13 cellular contexts compared by ENCODE assay signal in genomic region chr19:1232231-1232637, GRCh38. TPM values are rescaled to one million over a fixed set of nuclear protein-coding genes. Genes with fewer than 3 reads are reported as not detected.
DNase-seq lines count a peak whose midpoint lies in the region; ATAC-seq and TF ChIP-seq lines count a peak whose summit lies in the region.
"Had no signal": no experiment of that assay in that cellular context is flagged by ENCODE, and none has a peak within 500 bp of the region (broad histone marks: within the 10 kb centered on the region; RNA-seq: fewer than 3 reads in every experiment).

No MANE protein-coding gene starts in this region.

- H3K4me1 ChIP-seq in mesenchymal stem cell (ENCODE audit: control insufficient read depth, insufficient read depth, low read depth, low read length) (peaks cover 40% of the 10 kb centered on the region), upper lobe of right lung (peaks cover 27% of the 10 kb centered on the region), prostate gland (replicated peaks) (peaks cover 4% of the 10 kb centered on the region)

- H3K36me3 Mint-ChIP-seq in activated T-cell treated with anti-CD3 and anti-CD28 coated beads, Interleukin-2, amount 50 U/mL, for 24 hours (ENCODE audit: low read depth), result peaks cover 6% of the 10 kb centered on the region
- H3K36me3 Mint-ChIP-seq in activated T-cell treated with anti-CD3 and anti-CD28 coated beads, Interleukin-2, amount 50 U/mL, for 4 hours (ENCODE audit: insufficient read depth), result no peaks in the 10 kb centered on the region

- no peak for TF ChIP-seq POLR2A in prostate gland (IDR thresholded peaks at IDR 0.05)

- 79% methylated on average over 5 of the region's 5 CpGs for WGBS in mesenchymal stem cell
- WGBS in prostate gland, result 78% methylated on average over 5 of the region's 5 CpGs

- H3K27ac ChIP-seq in mesenchymal stem cell (ENCODE audit: low read length, poor library complexity, severe bottlenecking), result peak overlapping the region; percentile 13
- H3K27ac ChIP-seq in upper lobe of right lung, result peak overlapping the region; percentile 18
- H3K27ac ChIP-seq in prostate gland, result no peak overlapping the region

- peak overlapping the region in 1 of 2 experiments; percentile 47 for H3K23ac ChIP-seq in mesenchymal stem cell (ENCODE audit: low read length in 2 of 2)

- no peak overlapping the region for H2BK5ac ChIP-seq in mesenchymal stem cell (ENCODE audit: low read depth, low read length, poor library complexity, severe bottlenecking)

- peak overlapping the region; percentile 61 for H3K27ac Mint-ChIP-seq in activated T-cell treated with anti-CD3 and anti-CD28 coated beads, Interleukin-2, amount 50 U/mL, for 24 hours
- H3K27ac Mint-ChIP-seq: activated B cell treated with CpG ODN at 0.5 μM for 24 hours had no signal

- H3K18ac ChIP-seq in mesenchymal stem cell (ENCODE audit: low read depth in 1 of 2, low read length in 2 of 2), result peak overlapping the region in 1 of 2 experiments; percentile 13

- peaks cover 33% of the 10 kb centered on the region for H3K79me1 ChIP-seq in mesenchymal stem cell (replicated peaks; ENCODE audit: low read length, poor library complexity, severe bottlenecking)

- H3K27me3 ChIP-seq in mesenchymal stem cell (ENCODE audit: control insufficient read depth in 1 of 2, insufficient read depth in 1 of 2, low read length in 2 of 2) (no peaks in the 10 kb centered on the region), upper lobe of right lung (no peaks in the 10 kb centered on the region), prostate gland (replicated peaks; ENCODE audit: insufficient read depth) (no peaks in the 10 kb centered on the region)

- no peaks in the 10 kb centered on the region for H3K27me3 Mint-ChIP-seq in activated T-cell treated with anti-CD3 and anti-CD28 coated beads, Interleukin-2, amount 50 U/mL, for 24 hours
- H3K27me3 Mint-ChIP-seq in activated T-cell treated with anti-CD3 and anti-CD28 coated beads, Interleukin-2, amount 50 U/mL, for 4 hours (ENCODE audit: low read depth), result no peaks in the 10 kb centered on the region
- H3K27me3 Mint-ChIP-seq: activated B cell treated with CpG ODN at 0.5 μM for 24 hours had no signal

- ATAC-seq in activated T-cell treated with anti-CD3 and anti-CD28 coated beads, Interleukin-2, amount 50 U/mL, for 4 hours, result no peak
- peak; percentile 4 for ATAC-seq in esophagus mucosa
- peak; percentile 1 for ATAC-seq in upper lobe of right lung

- H3K4me3 ChIP-seq in mesenchymal stem cell (ENCODE audit: insufficient read depth in 1 of 2, low read depth in 1 of 2, low read length in 2 of 2), result no peak overlapping the region
- H3K4me3 ChIP-seq in upper lobe of right lung, result no peak overlapping the region
- no peak overlapping the region for H3K4me3 ChIP-seq in prostate gland

- intact Hi-C loops in upper lobe of right lung (cut with DNase I) (no loop called here), prostate gland (cut with DNase I) (no loop called here)

- H4K91ac ChIP-seq in mesenchymal stem cell (ENCODE audit: low read length), result peak overlapping the region; percentile 35

- no peak overlapping the region for H4K8ac ChIP-seq in mesenchymal stem cell (ENCODE audit: low read length)

- no peaks in the 10 kb centered on the region for H3K9me3 ChIP-seq in mesenchymal stem cell (ENCODE audit: control insufficient read depth, low read length)
- no peaks in the 10 kb centered on the region for H3K9me3 ChIP-seq in upper lobe of right lung
- no peaks in the 10 kb centered on the region for H3K9me3 ChIP-seq in prostate gland

- H3K9me3 Mint-ChIP-seq in activated T-cell treated with anti-CD3 and anti-CD28 coated beads, Interleukin-2, amount 50 U/mL, for 24 hours, result no peaks in the 10 kb centered on the region
- no peaks in the 10 kb centered on the region for H3K9me3 Mint-ChIP-seq in activated T-cell treated with anti-CD3 and anti-CD28 coated beads, Interleukin-2, amount 50 U/mL, for 4 hours
- H3K9me3 Mint-ChIP-seq: activated B cell treated with CpG ODN at 0.5 μM for 24 hours had no signal

- H3K9ac ChIP-seq in mesenchymal stem cell (ENCODE audit: low read length), result peak overlapping the region; percentile 27

- H2BK120ac ChIP-seq in mesenchymal stem cell (ENCODE audit: low read depth, low read length), result no peak overlapping the region

- peak overlapping the region in 1 of 2 experiments; percentile 51 for H2BK12ac ChIP-seq in mesenchymal stem cell (ENCODE audit: low read length in 2 of 2)

- no peak for DNase-seq in activated T-cell treated with anti-CD3 and anti-CD28 coated beads, Interleukin-2, amount 50 U/mL, for 24 hours
- DNase-seq in activated T-cell treated with anti-CD3 and anti-CD28 coated beads, Interleukin-2, amount 50 U/mL, for 4 hours, result no peak
- DNase-seq in mesenchymal stem cell (no peak), upper lobe of right lung (no peak), prostate gland (ENCODE audit: low spot score) (no peak), NCI-H2227 (lab: John Stamatoyannopoulos, UW; ENCODE audit: unreplicated experiment) (no peak)
- DNase-seq in stimulated activated CD8-positive, alpha-beta memory T cell treated with anti-CD3 and anti-CD28 coated beads, Interleukin-4, amount 100 ng/mL, for 48 hours, result no peak
- DNase-seq: activated B cell treated with CpG ODN at 0.5 μM for 24 hours; amniotic stem cell; cortex of kidney; NCI-H2029; NK-92 treated with Interleukin-12 subunit alpha and Interleukin-12 subunit beta, amount 100 ng/mL, for 24 hours had no signal

- no peak overlapping the region for H3K4ac ChIP-seq in mesenchymal stem cell (ENCODE audit: low read depth in 1 of 2, low read length in 2 of 2)

- no peak overlapping the region for H2AK5ac ChIP-seq in mesenchymal stem cell (ENCODE audit: low read length, severe bottlenecking)

- H2AFZ ChIP-seq in mesenchymal stem cell (ENCODE audit: low read depth, low read length), result no peak overlapping the region

- peaks cover 3% of the 10 kb centered on the region for H3K4me1 Mint-ChIP-seq in activated T-cell treated with anti-CD3 and anti-CD28 coated beads, Interleukin-2, amount 50 U/mL, for 24 hours (ENCODE audit: low read depth)
- H3K4me1 Mint-ChIP-seq in activated T-cell treated with anti-CD3 and anti-CD28 coated beads, Interleukin-2, amount 50 U/mL, for 4 hours (ENCODE audit: low read depth), result no peaks in the 10 kb centered on the region
- H3K4me1 Mint-ChIP-seq: activated B cell treated with CpG ODN at 0.5 μM for 24 hours had no signal

- no peak overlapping the region for H3K4me3 Mint-ChIP-seq in activated T-cell treated with anti-CD3 and anti-CD28 coated beads, Interleukin-2, amount 50 U/mL, for 24 hours
- H3K4me3 Mint-ChIP-seq in activated T-cell treated with anti-CD3 and anti-CD28 coated beads, Interleukin-2, amount 50 U/mL, for 4 hours, result no peak overlapping the region
- H3K4me3 Mint-ChIP-seq: activated B cell treated with CpG ODN at 0.5 μM for 24 hours had no signal

- H3K4me2 ChIP-seq in mesenchymal stem cell (ENCODE audit: low read length, poor library complexity, severe bottlenecking), result peak overlapping the region; percentile 10

- H3K14ac ChIP-seq in mesenchymal stem cell (ENCODE audit: low read length in 2 of 2), result peak overlapping the region in 1 of 2 experiments; percentile 19

- TF ChIP-seq CTCF in upper lobe of right lung (IDR thresholded peaks at IDR 0.05), result no peak
- no peak for TF ChIP-seq CTCF in prostate gland (IDR thresholded peaks at IDR 0.05)

- H3K36me3 ChIP-seq in mesenchymal stem cell (ENCODE audit: control insufficient read depth in 1 of 2, insufficient read depth in 2 of 2, low read depth in 1 of 2, low read length in 2 of 2), result peaks cover 20 to 83% of the 10 kb centered on the region in 2 experiments
- peaks cover 10% of the 10 kb centered on the region for H3K36me3 ChIP-seq in upper lobe of right lung
- H3K36me3 ChIP-seq in prostate gland, result no peaks in the 10 kb centered on the region

- no peak overlapping the region for H2BK15ac ChIP-seq in mesenchymal stem cell (ENCODE audit: low read depth, poor library complexity, severe bottlenecking)

RNA-seq across cellular contexts. Expression of gene CBARP, which starts 5.6 kb away (rescaled TPM):
- 1 to 10 TPM in 2 of 3 donors, under 1 TPM in 1; 0.63 to 1.4 (median 1.1) TPM for total RNA-seq in activated T-cell treated with anti-CD3 and anti-CD28 coated beads, Interleukin-2, amount 50 U/mL, for 4 hours
- total RNA-seq in esophagus mucosa, result 2.0 TPM
- polyA plus RNA-seq in mesenchymal stem cell (2013, experiment 1 of 2), result 8.1 TPM
- 8.0 TPM for polyA plus RNA-seq in mesenchymal stem cell (2013, experiment 2 of 2)
- 1.0 TPM for total RNA-seq in upper lobe of right lung
- 1 to 10 TPM in 1 of 2 donors, under 1 TPM in 1; 0.68 to 4.4 TPM for total RNA-seq in prostate gland

RNA-seq across cellular contexts. Expression of gene ATP5F1D, which starts 9.3 kb away (rescaled TPM):
- 100 to 1,000 TPM; 259 to 434 (median 312) TPM for total RNA-seq in activated T-cell treated with anti-CD3 and anti-CD28 coated beads, Interleukin-2, amount 50 U/mL, for 4 hours
- 251 TPM for total RNA-seq in esophagus mucosa
- polyA plus RNA-seq in mesenchymal stem cell (2013, experiment 1 of 2), result 121 TPM
- polyA plus RNA-seq in mesenchymal stem cell (2013, experiment 2 of 2), result 127 TPM
- total RNA-seq in upper lobe of right lung, result 126 TPM
- 100 to 1,000 TPM; 109 to 151 TPM for total RNA-seq in prostate gland

RNA-seq across cellular contexts. Expression of gene MIDN, which starts 16.1 kb away (rescaled TPM):
- 10 to 100 TPM; 63.2 to 70.0 (median 68.7) TPM for total RNA-seq in activated T-cell treated with anti-CD3 and anti-CD28 coated beads, Interleukin-2, amount 50 U/mL, for 4 hours
- total RNA-seq in esophagus mucosa (99.3 TPM), upper lobe of right lung (135 TPM), prostate gland (10 to 100 TPM; 35.8 to 42.9 TPM)
- polyA plus RNA-seq in mesenchymal stem cell (2013, experiment 1 of 2), result 58.6 TPM
- 58.0 TPM for polyA plus RNA-seq in mesenchymal stem cell (2013, experiment 2 of 2)

RNA-seq across cellular contexts. Expression of gene STK11, which starts 26.7 kb away (rescaled TPM):
- 10 to 100 TPM; 64.4 to 72.0 (median 69.8) TPM for total RNA-seq in activated T-cell treated with anti-CD3 and anti-CD28 coated beads, Interleukin-2, amount 50 U/mL, for 4 hours
- 35.0 TPM for total RNA-seq in esophagus mucosa
- 31.4 TPM for polyA plus RNA-seq in mesenchymal stem cell (2013, experiment 1 of 2)
- 31.8 TPM for polyA plus RNA-seq in mesenchymal stem cell (2013, experiment 2 of 2)
- 51.8 TPM for total RNA-seq in upper lobe of right lung
- total RNA-seq in prostate gland, result 100 to 1,000 TPM in 1 of 2 donors, 10 to 100 TPM in 1; 75.1 to 157 TPM

RNA-seq across cellular contexts. Expression of gene CIRBP, which starts 36.9 kb away (rescaled TPM):
- 100 to 1,000 TPM; 269 to 294 (median 285) TPM for total RNA-seq in activated T-cell treated with anti-CD3 and anti-CD28 coated beads, Interleukin-2, amount 50 U/mL, for 4 hours
- total RNA-seq in esophagus mucosa (172 TPM), upper lobe of right lung (322 TPM), prostate gland (100 to 1,000 TPM; 753 to 863 TPM)
- 118 TPM for polyA plus RNA-seq in mesenchymal stem cell (2013, experiment 1 of 2)
- 120 TPM for polyA plus RNA-seq in mesenchymal stem cell (2013, experiment 2 of 2)

Comparison
In these comparisons a context has a peak if more than half of its experiments do, and no peak if none do; other contexts are left out.
1. ATAC-seq: peak in esophagus mucosa (single experiment) and upper lobe of right lung (single experiment); none in activated T-cell treated with anti-CD3 and anti-CD28 coated beads, Interleukin-2, amount 50 U/mL, for 4 hours (0 of 2).
2. H3K27ac ChIP-seq: peak in mesenchymal stem cell (single experiment) and upper lobe of right lung (single experiment); none in prostate gland (0 of 2).